1 cellular context compared by ENCODE assay signal in genomic region chr17:34961093-34961911, GRCh38.
TF ChIP-seq lines count a peak whose summit lies in the region.

CCT6B (minus strand) TSS chr17:34961460; CDS start chr17:34961393, 67 bp downstream.
ZNF830 (plus strand) TSS chr17:34961540; CDS start chr17:34961567, 27 bp downstream.

TF ChIP-seq in K562, 482 proteins besides CTCF, POLR2A, EP300 and RAD21 (continued from another document):
- TF ChIP-seq, protein P1, sequence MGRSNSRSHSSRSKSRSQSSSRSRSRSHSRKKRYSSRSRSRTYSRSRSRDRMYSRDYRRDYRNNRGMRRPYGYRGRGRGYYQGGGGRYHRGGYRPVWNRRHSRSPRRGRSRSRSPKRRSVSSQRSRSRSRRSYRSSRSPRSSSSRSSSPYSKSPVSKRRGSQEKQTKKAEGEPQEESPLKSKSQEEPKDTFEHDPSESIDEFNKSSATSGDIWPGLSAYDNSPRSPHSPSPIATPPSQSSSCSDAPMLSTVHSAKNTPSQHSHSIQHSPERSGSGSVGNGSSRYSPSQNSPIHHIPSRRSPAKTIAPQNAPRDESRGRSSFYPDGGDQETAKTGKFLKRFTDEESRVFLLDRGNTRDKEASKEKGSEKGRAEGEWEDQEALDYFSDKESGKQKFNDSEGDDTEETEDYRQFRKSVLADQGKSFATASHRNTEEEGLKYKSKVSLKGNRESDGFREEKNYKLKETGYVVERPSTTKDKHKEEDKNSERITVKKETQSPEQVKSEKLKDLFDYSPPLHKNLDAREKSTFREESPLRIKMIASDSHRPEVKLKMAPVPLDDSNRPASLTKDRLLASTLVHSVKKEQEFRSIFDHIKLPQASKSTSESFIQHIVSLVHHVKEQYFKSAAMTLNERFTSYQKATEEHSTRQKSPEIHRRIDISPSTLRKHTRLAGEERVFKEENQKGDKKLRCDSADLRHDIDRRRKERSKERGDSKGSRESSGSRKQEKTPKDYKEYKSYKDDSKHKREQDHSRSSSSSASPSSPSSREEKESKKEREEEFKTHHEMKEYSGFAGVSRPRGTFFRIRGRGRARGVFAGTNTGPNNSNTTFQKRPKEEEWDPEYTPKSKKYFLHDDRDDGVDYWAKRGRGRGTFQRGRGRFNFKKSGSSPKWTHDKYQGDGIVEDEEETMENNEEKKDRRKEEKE (IDR thresholded peaks at IDR 0.05; ENCODE audit: borderline replicate concordance in 1 of 2, control insufficient read depth in 1 of 2, low read depth in 2 of 2, low read length in 1 of 2): no peak
- 0 out of 2 replicates have a peak, but pooled peaks have one; percentile 51 for TF ChIP-seq HDAC8 (tag; IDR thresholded peaks at IDR 0.05)
- TF ChIP-seq ATF1 (CRISPR knock-in tag; IDR thresholded peaks at IDR 0.05): peak; percentile 71
- TF ChIP-seq ATF1 (tag; IDR thresholded peaks at IDR 0.05): peak; percentile 99
- peak; percentile 96 for TF ChIP-seq ZFX (CRISPR knock-in tag; IDR thresholded peaks at IDR 0.05)
- TF ChIP-seq NFIC (IDR thresholded peaks at IDR 0.05): peak; percentile 50
- TF ChIP-seq NR2C2 (CRISPR knock-in tag; IDR thresholded peaks at IDR 0.05): peak; percentile 46; the same call in 1 of the 2 replicates
- peak; percentile 64 for TF ChIP-seq NR2C2 (tag; IDR thresholded peaks at IDR 0.05)
- peak; percentile 95 for TF ChIP-seq SUPT5H (IDR thresholded peaks at IDR 0.05)
- TF ChIP-seq, protein P2, sequence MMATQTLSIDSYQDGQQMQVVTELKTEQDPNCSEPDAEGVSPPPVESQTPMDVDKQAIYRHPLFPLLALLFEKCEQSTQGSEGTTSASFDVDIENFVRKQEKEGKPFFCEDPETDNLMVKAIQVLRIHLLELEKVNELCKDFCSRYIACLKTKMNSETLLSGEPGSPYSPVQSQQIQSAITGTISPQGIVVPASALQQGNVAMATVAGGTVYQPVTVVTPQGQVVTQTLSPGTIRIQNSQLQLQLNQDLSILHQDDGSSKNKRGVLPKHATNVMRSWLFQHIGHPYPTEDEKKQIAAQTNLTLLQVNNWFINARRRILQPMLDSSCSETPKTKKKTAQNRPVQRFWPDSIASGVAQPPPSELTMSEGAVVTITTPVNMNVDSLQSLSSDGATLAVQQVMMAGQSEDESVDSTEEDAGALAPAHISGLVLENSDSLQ (IDR thresholded peaks at IDR 0.05): peak; percentile 54
- no peak for TF ChIP-seq HBP1 (CRISPR knock-in tag; IDR thresholded peaks at IDR 0.05)
- TF ChIP-seq JUN (IDR thresholded peaks at IDR 0.05; ENCODE audit: borderline replicate concordance, low read depth, low read length): no peak
- no peak for TF ChIP-seq JUN (CRISPR knock-in tag; IDR thresholded peaks at IDR 0.05; ENCODE audit: borderline replicate concordance)
- TF ChIP-seq, protein P3, sequence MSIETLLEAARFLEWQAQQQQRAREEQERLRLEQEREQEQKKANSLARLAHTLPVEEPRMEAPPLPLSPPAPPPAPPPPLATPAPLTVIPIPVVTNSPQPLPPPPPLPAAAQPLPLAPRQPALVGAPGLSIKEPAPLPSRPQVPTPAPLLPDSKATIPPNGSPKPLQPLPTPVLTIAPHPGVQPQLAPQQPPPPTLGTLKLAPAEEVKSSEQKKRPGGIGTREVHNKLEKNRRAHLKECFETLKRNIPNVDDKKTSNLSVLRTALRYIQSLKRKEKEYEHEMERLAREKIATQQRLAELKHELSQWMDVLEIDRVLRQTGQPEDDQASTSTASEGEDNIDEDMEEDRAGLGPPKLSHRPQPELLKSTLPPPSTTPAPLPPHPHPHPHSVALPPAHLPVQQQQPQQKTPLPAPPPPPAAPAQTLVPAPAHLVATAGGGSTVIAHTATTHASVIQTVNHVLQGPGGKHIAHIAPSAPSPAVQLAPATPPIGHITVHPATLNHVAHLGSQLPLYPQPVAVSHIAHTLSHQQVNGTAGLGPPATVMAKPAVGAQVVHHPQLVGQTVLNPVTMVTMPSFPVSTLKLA (conservative IDR thresholded peaks at IDR 0.05): peak; percentile 64 to 87
- TF ChIP-seq ZNF444 (CRISPR knock-in tag; IDR thresholded peaks at IDR 0.05): no peak
- TF ChIP-seq E2F5 (CRISPR knock-in tag; IDR thresholded peaks at IDR 0.05): 0 out of 2 replicates have a peak, but pooled peaks have one; percentile 43
- peak; percentile 77; the same call in 1 of the 2 replicates for TF ChIP-seq CREB3L1 (IDR thresholded peaks at IDR 0.05; ENCODE audit: borderline replicate concordance, low read depth)
- no peak for TF ChIP-seq DDX20 (tag; IDR thresholded peaks at IDR 0.05; ENCODE audit: low read depth)
- TF ChIP-seq MYC (IDR thresholded peaks at IDR 0.05; ENCODE audit: low read depth, low read length): peak; percentile 89
- peak; percentile 62; the same call in 1 of the 2 replicates for TF ChIP-seq MYC (CRISPR knock-in tag; IDR thresholded peaks at IDR 0.05; ENCODE audit: borderline replicate concordance, low read depth)
- TF ChIP-seq, protein P4, sequence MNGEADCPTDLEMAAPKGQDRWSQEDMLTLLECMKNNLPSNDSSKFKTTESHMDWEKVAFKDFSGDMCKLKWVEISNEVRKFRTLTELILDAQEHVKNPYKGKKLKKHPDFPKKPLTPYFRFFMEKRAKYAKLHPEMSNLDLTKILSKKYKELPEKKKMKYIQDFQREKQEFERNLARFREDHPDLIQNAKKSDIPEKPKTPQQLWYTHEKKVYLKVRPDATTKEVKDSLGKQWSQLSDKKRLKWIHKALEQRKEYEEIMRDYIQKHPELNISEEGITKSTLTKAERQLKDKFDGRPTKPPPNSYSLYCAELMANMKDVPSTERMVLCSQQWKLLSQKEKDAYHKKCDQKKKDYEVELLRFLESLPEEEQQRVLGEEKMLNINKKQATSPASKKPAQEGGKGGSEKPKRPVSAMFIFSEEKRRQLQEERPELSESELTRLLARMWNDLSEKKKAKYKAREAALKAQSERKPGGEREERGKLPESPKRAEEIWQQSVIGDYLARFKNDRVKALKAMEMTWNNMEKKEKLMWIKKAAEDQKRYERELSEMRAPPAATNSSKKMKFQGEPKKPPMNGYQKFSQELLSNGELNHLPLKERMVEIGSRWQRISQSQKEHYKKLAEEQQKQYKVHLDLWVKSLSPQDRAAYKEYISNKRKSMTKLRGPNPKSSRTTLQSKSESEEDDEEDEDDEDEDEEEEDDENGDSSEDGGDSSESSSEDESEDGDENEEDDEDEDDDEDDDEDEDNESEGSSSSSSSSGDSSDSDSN (IDR thresholded peaks at IDR 0.05; ENCODE audit: borderline replicate concordance in 1 of 2, low read depth in 2 of 2, low read length in 2 of 2): 0 out of 4 replicates have a peak, but pooled peaks of 1 of the 2 experiments have one; percentile 14
- no peak for TF ChIP-seq HMG20A (CRISPR knock-in tag; conservative IDR thresholded peaks at IDR 0.05)
- TF ChIP-seq HMGN3 (IDR thresholded peaks at IDR 0.05; ENCODE audit: borderline replicate concordance, extremely low read depth, insufficient read length, low read depth, low read length): no peak
- TF ChIP-seq EGR1 (conservative IDR thresholded peaks at IDR 0.05): peak; percentile 83
- peak; percentile 65 to 67 for TF ChIP-seq FOXK2 (conservative IDR thresholded peaks at IDR 0.05 in 1 of 2, IDR thresholded peaks at IDR 0.05 in 1 of 2; ENCODE audit: low read depth in 2 of 2)
- TF ChIP-seq RUNX1 (IDR thresholded peaks at IDR 0.05; ENCODE audit: low read depth): no peak
- peak; percentile 79 for TF ChIP-seq HCFC1 (IDR thresholded peaks at IDR 0.05; ENCODE audit: low read depth, low read length)
- no peak for TF ChIP-seq SIX5 (IDR thresholded peaks at IDR 0.05; ENCODE audit: borderline replicate concordance in 1 of 2, insufficient read depth in 1 of 2, low read depth in 1 of 2, low read length in 2 of 2)
- peak; percentile 93 for TF ChIP-seq GABPB1 (CRISPR knock-in tag; IDR thresholded peaks at IDR 0.05)
- TF ChIP-seq, protein P5, sequence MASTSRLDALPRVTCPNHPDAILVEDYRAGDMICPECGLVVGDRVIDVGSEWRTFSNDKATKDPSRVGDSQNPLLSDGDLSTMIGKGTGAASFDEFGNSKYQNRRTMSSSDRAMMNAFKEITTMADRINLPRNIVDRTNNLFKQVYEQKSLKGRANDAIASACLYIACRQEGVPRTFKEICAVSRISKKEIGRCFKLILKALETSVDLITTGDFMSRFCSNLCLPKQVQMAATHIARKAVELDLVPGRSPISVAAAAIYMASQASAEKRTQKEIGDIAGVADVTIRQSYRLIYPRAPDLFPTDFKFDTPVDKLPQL (IDR thresholded peaks at IDR 0.05; ENCODE audit: extremely low read depth, insufficient read length): peak; percentile 68
- no peak for TF ChIP-seq ZC3H8 (IDR thresholded peaks at IDR 0.05)
- peak in 1 of 2 experiments; percentile 91; a peak in 2 of 4 replicates for TF ChIP-seq HDAC1 (IDR thresholded peaks at IDR 0.05)
